35 cellular contexts compared by ENCODE assay signal in the genomic region with DNA sequence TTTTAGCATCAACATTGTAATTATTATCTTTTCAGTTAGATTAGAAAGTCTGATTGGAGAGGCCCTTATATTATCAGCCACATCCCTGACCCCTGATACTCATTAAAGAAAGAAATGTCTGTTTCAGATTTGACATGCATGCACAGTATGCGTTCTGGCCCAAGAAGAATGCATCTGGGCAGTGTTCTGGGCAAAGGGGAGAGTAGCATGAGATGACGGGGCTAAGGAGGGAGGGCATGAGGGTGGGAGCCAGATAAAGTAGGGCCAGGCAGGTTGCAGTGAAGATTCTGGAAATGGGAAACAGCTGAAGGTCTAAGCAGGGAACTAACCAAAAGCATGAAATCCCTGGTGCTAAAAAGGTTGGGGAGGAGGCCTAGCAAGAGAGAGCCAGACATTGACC. TPM values are rescaled to one million over a fixed set of nuclear protein-coding genes. Genes with fewer than 3 reads are reported as not detected.
"Had no signal": no experiment of that assay in that cellular context is flagged by ENCODE, and none has a peak within 500 bp of the region (broad histone marks: within the 10 kb centered on the region; RNA-seq: fewer than 3 reads in every experiment).

No MANE protein-coding gene starts in this region.

- H3K27me3 ChIP-seq: adrenal gland, body of pancreas, brain microvascular endothelial cell, breast epithelium had no signal

- DNase-seq: activated B cell treated with CpG ODN at 0.5 μM for 24 hours; activated CD4-positive, alpha-beta memory T cell treated with anti-CD3 and anti-CD28 coated beads for 36 hours; activated CD4-positive, alpha-beta T cell treated with anti-CD3 and anti-CD28 coated beads for 4 hours; activated CD4-positive, alpha-beta T cell treated with anti-CD3 and anti-CD28 coated beads, Interleukin-2, amount 10 ng/mL, durations not matched to agents 24 days and 14 days; activated CD4-positive, alpha-beta T cell treated with anti-CD3 and anti-CD28 coated beads, Interleukin-2, amount 50 U/mL, for 1 hour; activated CD4-positive, alpha-beta T cell treated with anti-CD3 and anti-CD28 coated beads, Interleukin-2, amount 50 U/mL, for 4 hours; activated CD4-positive, CD25-positive, alpha-beta regulatory T cell treated with anti-CD3 and anti-CD28 coated beads, Interleukin-2, amount 50 U/mL, for 72 hours; activated CD8-positive, alpha-beta memory T cell treated with anti-CD3 and anti-CD28 coated beads, Interleukin-2, amount 50 U/mL, for 4 hours; activated CD8-positive, alpha-beta T cell treated with anti-CD3 and anti-CD28 coated beads for 36 hours; activated effector memory CD4-positive, alpha-beta T cell treated with anti-CD3 and anti-CD28 coated beads, Interleukin-2, amount 50 U/mL, for 16 hours; activated gamma-delta T cell treated with Interleukin-2 at 50 U/mL for 16 hours; activated naive CD4-positive, alpha-beta T cell; activated naive CD4-positive, alpha-beta T cell treated with anti-CD3 and anti-CD28 coated beads for 36 hours; activated naive CD4-positive, alpha-beta T cell treated with anti-CD3 and anti-CD28 coated beads, Interleukin-2, amount 50 U/mL, for 16 hours; activated T-cell treated with anti-CD3 and anti-CD28 coated beads for 4 hours; activated T-cell treated with anti-CD3 and anti-CD28 coated beads, Interleukin-2, amount 50 U/mL, for 1 hour; activated T-cell treated with anti-CD3 and anti-CD28 coated beads, Interleukin-2, amount 50 U/mL, for 4 hours; activated T-cell treated with anti-CD3 and anti-CD28 coated beads, Interleukin-2, amount 50 U/mL, for 72 hours; adrenal gland; amniotic stem cell; aorta; body of pancreas; brain microvascular endothelial cell; central memory CD4-positive, alpha-beta T cell; T-helper 1 cell; T-helper 2 cell; T-helper 9 cell had no signal

- H3K4me3 ChIP-seq: adrenal gland, body of pancreas, breast epithelium had no signal

- ATAC-seq: activated CD8-positive, alpha-beta T cell treated with anti-CD3 and anti-CD28 coated beads for 36 hours; activated naive CD4-positive, alpha-beta T cell treated with anti-CD3 and anti-CD28 coated beads, Interleukin-2, amount 50 U/mL, for 72 hours; activated T-cell treated with anti-CD3 and anti-CD28 coated beads, Interleukin-2, amount 50 U/mL, for 4 hours; activated T-cell treated with anti-CD3 and anti-CD28 coated beads, Interleukin-2, amount 50 U/mL, for 72 hours; activated T-helper 17 cell treated with anti-CD3 and anti-CD28 coated beads, Interleukin-2, amount 50 U/mL, for 72 hours had no signal

- H3K36me3 ChIP-seq: brain microvascular endothelial cell had no signal

- H3K27ac Mint-ChIP-seq: activated B cell treated with CpG ODN at 0.5 μM for 24 hours; activated CD4-positive, alpha-beta memory T cell treated with anti-CD3 and anti-CD28 coated beads for 36 hours; activated CD4-positive, alpha-beta T cell treated with anti-CD3 and anti-CD28 coated beads, Interleukin-2, amount 10 ng/mL, durations not matched to agents 24 days and 14 days; activated naive CD4-positive, alpha-beta T cell treated with anti-CD3 and anti-CD28 coated beads for 36 hours; activated T-cell treated with anti-CD3 and anti-CD28 coated beads, Interleukin-2, amount 50 U/mL, for 72 hours; activated T-helper 1 cell treated with anti-CD3 and anti-CD28 coated beads, Interleukin-12 subunit alpha, Interleukin-12 subunit beta, Interleukin-2, Interleukin-4 antibody, amounts not matched to agents 30 ng/mL and 10 ng/mL and 1 ng/mL, durations not matched to agents 14 hours and 24 hours and 36 hours; activated T-helper 17 cell treated with anti-CD3 and anti-CD28 coated beads, Interleukin-2, amount 50 U/mL, for 72 hours; T-helper 1 cell treated with Interleukin-12 subunit alpha and Interleukin-12 subunit beta and Interleukin-4 antibody, amounts not matched to agents 30 μg/mL and 1 μg/mL, for 36 hours; T-helper 2 cell treated with Interferon-gamma antibody and Interleukin-4, amounts not matched to agents 5 μg/mL and 100 μg/mL, for 36 hours had no signal

- H3K9me3 ChIP-seq: adrenal gland, body of pancreas, breast epithelium had no signal

- H3K9me3 Mint-ChIP-seq: activated B cell treated with CpG ODN at 0.5 μM for 24 hours; activated CD4-positive, alpha-beta memory T cell treated with anti-CD3 and anti-CD28 coated beads for 36 hours; activated CD4-positive, alpha-beta T cell treated with anti-CD3 and anti-CD28 coated beads, Interleukin-2, amount 10 ng/mL, durations not matched to agents 24 days and 14 days; activated CD8-positive, alpha-beta T cell treated with anti-CD3 and anti-CD28 coated beads for 36 hours; activated naive CD4-positive, alpha-beta T cell treated with anti-CD3 and anti-CD28 coated beads for 36 hours; activated T-cell treated with anti-CD3 and anti-CD28 coated beads, Interleukin-2, amount 50 U/mL, for 4 hours; activated T-helper 1 cell treated with anti-CD3 and anti-CD28 coated beads, Interleukin-12 subunit alpha, Interleukin-12 subunit beta, Interleukin-2, Interleukin-4 antibody, amounts not matched to agents 30 ng/mL and 10 ng/mL and 1 ng/mL, durations not matched to agents 14 hours and 24 hours and 36 hours; activated T-helper 17 cell treated with anti-CD3 and anti-CD28 coated beads, Interleukin-2, amount 50 U/mL, for 72 hours; T-helper 1 cell treated with Interleukin-12 subunit alpha and Interleukin-12 subunit beta and Interleukin-4 antibody, amounts not matched to agents 30 μg/mL and 1 μg/mL, for 36 hours; T-helper 2 cell treated with Interferon-gamma antibody and Interleukin-4, amounts not matched to agents 5 μg/mL and 100 μg/mL, for 36 hours had no signal

- H3K4me3 Mint-ChIP-seq: activated B cell treated with CpG ODN at 0.5 μM for 24 hours; activated CD4-positive, alpha-beta memory T cell treated with anti-CD3 and anti-CD28 coated beads for 36 hours; activated CD4-positive, alpha-beta T cell treated with anti-CD3 and anti-CD28 coated beads, Interleukin-2, amount 10 ng/mL, durations not matched to agents 24 days and 14 days; activated CD8-positive, alpha-beta T cell treated with anti-CD3 and anti-CD28 coated beads for 36 hours; activated naive CD4-positive, alpha-beta T cell treated with anti-CD3 and anti-CD28 coated beads for 36 hours; activated T-cell treated with anti-CD3 and anti-CD28 coated beads, Interleukin-2, amount 50 U/mL, for 4 hours; activated T-cell treated with anti-CD3 and anti-CD28 coated beads, Interleukin-2, amount 50 U/mL, for 72 hours; activated T-helper 1 cell treated with anti-CD3 and anti-CD28 coated beads, Interleukin-12 subunit alpha, Interleukin-12 subunit beta, Interleukin-2, Interleukin-4 antibody, amounts not matched to agents 30 ng/mL and 10 ng/mL and 1 ng/mL, durations not matched to agents 14 hours and 24 hours and 36 hours; activated T-helper 17 cell treated with anti-CD3 and anti-CD28 coated beads, Interleukin-2, amount 50 U/mL, for 72 hours; T-helper 1 cell treated with Interleukin-12 subunit alpha and Interleukin-12 subunit beta and Interleukin-4 antibody, amounts not matched to agents 30 μg/mL and 1 μg/mL, for 36 hours; T-helper 2 cell treated with Interferon-gamma antibody and Interleukin-4, amounts not matched to agents 5 μg/mL and 100 μg/mL, for 36 hours had no signal

- H3K27me3 Mint-ChIP-seq: activated B cell treated with CpG ODN at 0.5 μM for 24 hours; activated CD4-positive, alpha-beta memory T cell treated with anti-CD3 and anti-CD28 coated beads for 36 hours; activated CD4-positive, alpha-beta T cell treated with anti-CD3 and anti-CD28 coated beads, Interleukin-2, amount 10 ng/mL, durations not matched to agents 24 days and 14 days; activated CD8-positive, alpha-beta T cell treated with anti-CD3 and anti-CD28 coated beads for 36 hours; activated T-helper 17 cell treated with anti-CD3 and anti-CD28 coated beads, Interleukin-2, amount 50 U/mL, for 72 hours had no signal

- H3K27ac ChIP-seq: adrenal gland, body of pancreas, brain microvascular endothelial cell, breast epithelium, VCaP had no signal

RNA-seq across cellular contexts. Expression of a gene that starts 59.1 kb away (rescaled TPM):
- total RNA-seq: activated B cell treated with CpG ODN at 0.5 μM for 24 hours; activated T-helper 17 cell treated with anti-CD3 and anti-CD28 coated beads, Interleukin-2, amount 50 U/mL, for 72 hours; aorta; astrocyte had no signal
- polyA plus RNA-seq: aorta had no signal
